Comparison of ENCODE assay signal across 1 cellular context in genomic region chr10:44278669-44279337, GRCh38.
TF ChIP-seq lines count a peak whose summit lies in the region.

No MANE protein-coding gene starts in this region.

TF ChIP-seq in IMR-90, 13 proteins besides CTCF, POLR2A, EP300 and RAD21 (continued from another document):
- TF ChIP-seq ELK1 (IDR thresholded peaks at IDR 0.05; ENCODE audit: borderline replicate concordance, low read depth, low read length): no peak
